2 cellular contexts compared by ENCODE assay signal in the genomic region with DNA sequence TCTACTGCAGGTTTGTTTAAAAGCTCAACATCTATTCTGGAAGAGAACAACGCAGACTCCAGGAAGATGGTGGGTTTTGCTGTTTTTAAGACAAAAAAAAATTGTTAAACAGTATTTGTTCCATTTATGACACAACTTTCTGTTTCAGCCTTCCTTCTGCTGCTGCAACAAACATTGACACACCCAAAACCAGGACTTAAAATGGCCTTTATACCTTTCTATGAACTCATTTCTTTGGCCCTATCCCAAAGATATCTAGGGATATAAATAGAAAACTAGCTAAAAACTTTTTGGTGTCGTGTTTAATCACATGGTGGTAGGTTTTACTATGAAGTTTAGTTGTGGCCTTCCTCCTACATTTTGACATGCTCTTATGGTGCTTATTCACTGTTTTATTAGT.
TF ChIP-seq lines count a peak whose summit lies in the region.

No MANE protein-coding gene starts in this region.

TF ChIP-seq in HEK293, 187 proteins besides CTCF, POLR2A, EP300 and RAD21 (continued from another document):
- TF ChIP-seq, protein P1, sequence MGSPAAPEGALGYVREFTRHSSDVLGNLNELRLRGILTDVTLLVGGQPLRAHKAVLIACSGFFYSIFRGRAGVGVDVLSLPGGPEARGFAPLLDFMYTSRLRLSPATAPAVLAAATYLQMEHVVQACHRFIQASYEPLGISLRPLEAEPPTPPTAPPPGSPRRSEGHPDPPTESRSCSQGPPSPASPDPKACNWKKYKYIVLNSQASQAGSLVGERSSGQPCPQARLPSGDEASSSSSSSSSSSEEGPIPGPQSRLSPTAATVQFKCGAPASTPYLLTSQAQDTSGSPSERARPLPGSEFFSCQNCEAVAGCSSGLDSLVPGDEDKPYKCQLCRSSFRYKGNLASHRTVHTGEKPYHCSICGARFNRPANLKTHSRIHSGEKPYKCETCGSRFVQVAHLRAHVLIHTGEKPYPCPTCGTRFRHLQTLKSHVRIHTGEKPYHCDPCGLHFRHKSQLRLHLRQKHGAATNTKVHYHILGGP (tag by site-specific recombination; IDR thresholded peaks at IDR 0.05), result 0 out of 2 replicates have a peak, but pooled peaks have one; percentile 47
- no peak for TF ChIP-seq PRDM1 (tag by site-specific recombination; IDR thresholded peaks at IDR 0.05)
- TF ChIP-seq, protein P2, sequence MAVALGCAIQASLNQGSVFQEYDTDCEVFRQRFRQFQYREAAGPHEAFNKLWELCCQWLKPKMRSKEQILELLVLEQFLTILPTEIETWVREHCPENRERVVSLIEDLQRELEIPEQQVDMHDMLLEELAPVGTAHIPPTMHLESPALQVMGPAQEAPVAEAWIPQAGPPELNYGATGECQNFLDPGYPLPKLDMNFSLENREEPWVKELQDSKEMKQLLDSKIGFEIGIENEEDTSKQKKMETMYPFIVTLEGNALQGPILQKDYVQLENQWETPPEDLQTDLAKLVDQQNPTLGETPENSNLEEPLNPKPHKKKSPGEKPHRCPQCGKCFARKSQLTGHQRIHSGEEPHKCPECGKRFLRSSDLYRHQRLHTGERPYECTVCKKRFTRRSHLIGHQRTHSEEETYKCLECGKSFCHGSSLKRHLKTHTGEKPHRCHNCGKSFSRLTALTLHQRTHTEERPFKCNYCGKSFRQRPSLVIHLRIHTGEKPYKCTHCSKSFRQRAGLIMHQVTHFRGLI (tag by site-specific recombination; IDR thresholded peaks at IDR 0.05), result no peak
- no peak for TF ChIP-seq ZNF621 (tag by site-specific recombination; IDR thresholded peaks at IDR 0.05)
- peak; percentile 28; the same call in 1 of the 2 replicates for TF ChIP-seq FEZF1 (tag by site-specific recombination; IDR thresholded peaks at IDR 0.05)
- TF ChIP-seq ZNF302 (tag by site-specific recombination; IDR thresholded peaks at IDR 0.05; ENCODE audit: low read depth), result no peak
- TF ChIP-seq, protein P3, sequence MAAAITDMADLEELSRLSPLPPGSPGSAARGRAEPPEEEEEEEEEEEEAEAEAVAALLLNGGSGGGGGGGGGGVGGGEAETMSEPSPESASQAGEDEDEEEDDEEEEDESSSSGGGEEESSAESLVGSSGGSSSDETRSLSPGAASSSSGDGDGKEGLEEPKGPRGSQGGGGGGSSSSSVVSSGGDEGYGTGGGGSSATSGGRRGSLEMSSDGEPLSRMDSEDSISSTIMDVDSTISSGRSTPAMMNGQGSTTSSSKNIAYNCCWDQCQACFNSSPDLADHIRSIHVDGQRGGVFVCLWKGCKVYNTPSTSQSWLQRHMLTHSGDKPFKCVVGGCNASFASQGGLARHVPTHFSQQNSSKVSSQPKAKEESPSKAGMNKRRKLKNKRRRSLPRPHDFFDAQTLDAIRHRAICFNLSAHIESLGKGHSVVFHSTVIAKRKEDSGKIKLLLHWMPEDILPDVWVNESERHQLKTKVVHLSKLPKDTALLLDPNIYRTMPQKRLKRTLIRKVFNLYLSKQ (tag by site-specific recombination; IDR thresholded peaks at IDR 0.05; ENCODE audit: borderline replicate concordance), result no peak
- no peak for TF ChIP-seq YY1 (tag by site-specific recombination; IDR thresholded peaks at IDR 0.05)
- TF ChIP-seq REPIN1 (tag by site-specific recombination; IDR thresholded peaks at IDR 0.05; ENCODE audit: low read depth), result no peak
- no peak for TF ChIP-seq ZNF785 (tag by site-specific recombination; IDR thresholded peaks at IDR 0.05)
- no peak for TF ChIP-seq ZNF394 (tag by site-specific recombination; IDR thresholded peaks at IDR 0.05; ENCODE audit: borderline replicate concordance)
- TF ChIP-seq KLF1 (tag by site-specific recombination; IDR thresholded peaks at IDR 0.05), result 0 out of 2 replicates have a peak, but pooled peaks have one; percentile 9
TF ChIP-seq in HEK293: peak in this region for 4.

TF ChIP-seq in WTC11, 78 proteins besides CTCF, POLR2A, EP300 and RAD21 (continued from another document):
- TF ChIP-seq, protein P4, sequence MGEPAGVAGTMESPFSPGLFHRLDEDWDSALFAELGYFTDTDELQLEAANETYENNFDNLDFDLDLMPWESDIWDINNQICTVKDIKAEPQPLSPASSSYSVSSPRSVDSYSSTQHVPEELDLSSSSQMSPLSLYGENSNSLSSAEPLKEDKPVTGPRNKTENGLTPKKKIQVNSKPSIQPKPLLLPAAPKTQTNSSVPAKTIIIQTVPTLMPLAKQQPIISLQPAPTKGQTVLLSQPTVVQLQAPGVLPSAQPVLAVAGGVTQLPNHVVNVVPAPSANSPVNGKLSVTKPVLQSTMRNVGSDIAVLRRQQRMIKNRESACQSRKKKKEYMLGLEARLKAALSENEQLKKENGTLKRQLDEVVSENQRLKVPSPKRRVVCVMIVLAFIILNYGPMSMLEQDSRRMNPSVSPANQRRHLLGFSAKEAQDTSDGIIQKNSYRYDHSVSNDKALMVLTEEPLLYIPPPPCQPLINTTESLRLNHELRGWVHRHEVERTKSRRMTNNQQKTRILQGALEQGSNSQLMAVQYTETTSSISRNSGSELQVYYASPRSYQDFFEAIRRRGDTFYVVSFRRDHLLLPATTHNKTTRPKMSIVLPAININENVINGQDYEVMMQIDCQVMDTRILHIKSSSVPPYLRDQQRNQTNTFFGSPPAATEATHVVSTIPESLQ (CRISPR knock-in tag; IDR thresholded peaks at IDR 0.05), result no peak
